Comparison of ENCODE assay signal across 9 cellular contexts in genomic region chr17:58332720-58333395, GRCh38. TPM values are rescaled to one million over a fixed set of nuclear protein-coding genes. Genes with fewer than 3 reads are reported as not detected.
A peak's percentile ranks its signal among the peaks of the same experiment; 100 is the strongest.
DNase-seq lines count a peak whose midpoint lies in the region; ATAC-seq, FAIRE-seq and TF ChIP-seq lines count a peak whose summit lies in the region.
"Had no signal": no experiment of that assay in that cellular context is flagged by ENCODE, and none has a peak within 500 bp of the region (broad histone marks: within the 10 kb centered on the region; RNA-seq: fewer than 3 reads in every experiment).

No MANE protein-coding gene starts in this region.

- H3K9me3 ChIP-seq in left ventricle myocardium inferior (replicated peaks) (no peaks in the 10 kb centered on the region), vagina (no peaks in the 10 kb centered on the region), adrenal gland (replicated peaks in 1 of 3) (no peaks in the 10 kb centered on the region), mesenchymal stem cell (ENCODE audit: control insufficient read depth, low read length) (no peaks in the 10 kb centered on the region)

- H3K36me3 ChIP-seq in left ventricle myocardium inferior (no peaks in the 10 kb centered on the region), vagina (no peaks in the 10 kb centered on the region), adrenal gland (replicated peaks in 1 of 2) (no peaks in the 10 kb centered on the region), mesenchymal stem cell (ENCODE audit: control insufficient read depth in 1 of 2, insufficient read depth in 2 of 2, low read depth in 1 of 2, low read length in 2 of 2) (no peaks in the 10 kb centered on the region)

- no peak overlapping the region for H2BK15ac ChIP-seq in mesenchymal stem cell (ENCODE audit: low read depth, poor library complexity, severe bottlenecking)

- peak; percentile 14 for DNase-seq in left ventricle myocardium inferior
- DNase-seq in left cardiac atrium, result no peak
- peak; percentile 58 for DNase-seq in activated T-helper 1 cell treated with anti-CD3 and anti-CD28 coated beads, Interleukin-12 subunit alpha, Interleukin-12 subunit beta, Interleukin-2, Interleukin-4 antibody, amounts not matched to agents 30 ng/mL and 10 ng/mL and 1 ng/mL, durations not matched to agents 14 hours and 24 hours and 36 hours (ENCODE audit: low spot score)
- peak; percentile 33 for DNase-seq in natural killer cell
- no peak for DNase-seq in vagina (ENCODE audit: extremely low spot score in 2 of 2)
- no peak for DNase-seq in adrenal gland
- DNase-seq in mesenchymal stem cell, result no peak
- no peak for DNase-seq in HTR-8/SVneo (ENCODE audit: insufficient read length, low spot score)
- DNase-seq: NCI-H2081 treated with DMSO at 0.1 percent for 48 hours had no signal

- FAIRE-seq in HTR-8/SVneo (lab: Jason Lieb, UNC), result no peak

- peak overlapping the region; percentile 100 for H3K4me3 Mint-ChIP-seq in activated T-helper 1 cell treated with anti-CD3 and anti-CD28 coated beads, Interleukin-12 subunit alpha, Interleukin-12 subunit beta, Interleukin-2, Interleukin-4 antibody, amounts not matched to agents 30 ng/mL and 10 ng/mL and 1 ng/mL, durations not matched to agents 14 hours and 24 hours and 36 hours
- peak overlapping the region; percentile 90 for H3K4me3 Mint-ChIP-seq in natural killer cell

- H3K9me3 Mint-ChIP-seq in activated T-helper 1 cell treated with anti-CD3 and anti-CD28 coated beads, Interleukin-12 subunit alpha, Interleukin-12 subunit beta, Interleukin-2, Interleukin-4 antibody, amounts not matched to agents 30 ng/mL and 10 ng/mL and 1 ng/mL, durations not matched to agents 14 hours and 24 hours and 36 hours, result no peaks in the 10 kb centered on the region
- no peaks in the 10 kb centered on the region for H3K9me3 Mint-ChIP-seq in natural killer cell

- peak overlapping the region in 1 of 2 experiments; percentile 26 for H2BK12ac ChIP-seq in mesenchymal stem cell (ENCODE audit: low read length in 2 of 2)

- H2BK120ac ChIP-seq in mesenchymal stem cell (ENCODE audit: low read depth, low read length), result no peak overlapping the region

- H3K36me3 Mint-ChIP-seq in activated T-helper 1 cell treated with anti-CD3 and anti-CD28 coated beads, Interleukin-12 subunit alpha, Interleukin-12 subunit beta, Interleukin-2, Interleukin-4 antibody, amounts not matched to agents 30 ng/mL and 10 ng/mL and 1 ng/mL, durations not matched to agents 14 hours and 24 hours and 36 hours (ENCODE audit: low read depth), result peaks cover 35% of the 10 kb centered on the region
- H3K36me3 Mint-ChIP-seq in natural killer cell, result peaks cover 7% of the 10 kb centered on the region

- H3K4me1 ChIP-seq in left ventricle myocardium inferior, result peaks cover 16% of the 10 kb centered on the region
- peaks cover 36% of the 10 kb centered on the region for H3K4me1 ChIP-seq in vagina
- H3K4me1 ChIP-seq in adrenal gland (replicated peaks in 1 of 2), result peaks cover 36 to 37% of the 10 kb centered on the region in 2 donors
- H3K4me1 ChIP-seq in mesenchymal stem cell (ENCODE audit: control insufficient read depth, insufficient read depth, low read depth, low read length), result peaks cover 9% of the 10 kb centered on the region

- ATAC-seq in left cardiac atrium, result no peak
- no peak for ATAC-seq in natural killer cell

- no peak overlapping the region for H2AK5ac ChIP-seq in mesenchymal stem cell (ENCODE audit: low read length, severe bottlenecking)

- no peak overlapping the region for H2AFZ ChIP-seq in mesenchymal stem cell (ENCODE audit: low read depth, low read length)

- no peak overlapping the region for H4K91ac ChIP-seq in mesenchymal stem cell (ENCODE audit: low read length)

- TF ChIP-seq CTCF in left ventricle myocardium inferior (IDR thresholded peaks at IDR 0.05; ENCODE audit: borderline replicate concordance) (no peak), natural killer cell (IDR thresholded peaks at IDR 0.05) (no peak), vagina (IDR thresholded peaks at IDR 0.05) (no peak), adrenal gland (IDR thresholded peaks at IDR 0.05) (no peak)

- H3K18ac ChIP-seq in mesenchymal stem cell (ENCODE audit: low read depth in 1 of 2, low read length in 2 of 2), result no peak overlapping the region

- no peak overlapping the region for H3K4me2 ChIP-seq in mesenchymal stem cell (ENCODE audit: low read length, poor library complexity, severe bottlenecking)

- intact Hi-C loops in left ventricle myocardium inferior (cut with micrococcal nuclease) (no loop called here), left cardiac atrium (cut with DNase I) (no loop called here), natural killer cell (cut with micrococcal nuclease) (no loop called here), vagina (cut with DNase I) (no loop called here), adrenal gland (cut with DNase I) (no loop called here)
- intact Hi-C loops in activated T-helper 1 cell treated with anti-CD3 and anti-CD28 coated beads, Interleukin-12 subunit alpha, Interleukin-12 subunit beta, Interleukin-2, Interleukin-4 antibody, amounts not matched to agents 30 ng/mL and 10 ng/mL and 1 ng/mL, durations not matched to agents 14 hours and 24 hours and 36 hours (cut with micrococcal nuclease), result loop anchor here (1.0 to 10.0 kb wide), 4 partner anchors 84 to 672 kb away; partner anchors contain the start of genes RAD51C, RNF43 and TEX14

- H3K27ac ChIP-seq in left ventricle myocardium inferior (replicated peaks), result peak overlapping the region; percentile 30
- H3K27ac ChIP-seq in vagina, result no peak overlapping the region
- no peak overlapping the region for H3K27ac ChIP-seq in adrenal gland
- H3K27ac ChIP-seq in mesenchymal stem cell (ENCODE audit: low read length, poor library complexity, severe bottlenecking), result no peak overlapping the region

- peaks cover 2% of the 10 kb centered on the region for H3K27me3 Mint-ChIP-seq in activated T-helper 1 cell treated with anti-CD3 and anti-CD28 coated beads, Interleukin-12 subunit alpha, Interleukin-12 subunit beta, Interleukin-2, Interleukin-4 antibody, amounts not matched to agents 30 ng/mL and 10 ng/mL and 1 ng/mL, durations not matched to agents 14 hours and 24 hours and 36 hours (ENCODE audit: insufficient read depth)
- H3K27me3 Mint-ChIP-seq in natural killer cell (ENCODE audit: low read depth in 2 of 2), result no peaks in the 10 kb centered on the region

- H3K14ac ChIP-seq in mesenchymal stem cell (ENCODE audit: low read length in 2 of 2), result no peak overlapping the region

- H3K27me3 ChIP-seq in left ventricle myocardium inferior (ENCODE audit: low read depth) (peaks cover 55% of the 10 kb centered on the region), vagina (no peaks in the 10 kb centered on the region), adrenal gland (no peaks in the 10 kb centered on the region), mesenchymal stem cell (ENCODE audit: control insufficient read depth in 1 of 2, insufficient read depth in 1 of 2, low read length in 2 of 2) (peaks cover 11 to 20% of the 10 kb centered on the region in 2 experiments)

- H3K4me1 Mint-ChIP-seq in activated T-helper 1 cell treated with anti-CD3 and anti-CD28 coated beads, Interleukin-12 subunit alpha, Interleukin-12 subunit beta, Interleukin-2, Interleukin-4 antibody, amounts not matched to agents 30 ng/mL and 10 ng/mL and 1 ng/mL, durations not matched to agents 14 hours and 24 hours and 36 hours (ENCODE audit: low read depth), result peaks cover 60% of the 10 kb centered on the region
- peaks cover 74 to 92% of the 10 kb centered on the region in 2 donors for H3K4me1 Mint-ChIP-seq in natural killer cell

- no peak overlapping the region for H4K8ac ChIP-seq in mesenchymal stem cell (ENCODE audit: low read length)

- no peak overlapping the region for H3K9ac ChIP-seq in mesenchymal stem cell (ENCODE audit: low read length)

- H3K4me3 ChIP-seq in left ventricle myocardium inferior, result peak overlapping the region; percentile 55
- peak overlapping the region; percentile 31 to 45 for H3K4me3 ChIP-seq in vagina
- no peak overlapping the region for H3K4me3 ChIP-seq in adrenal gland
- H3K4me3 ChIP-seq in mesenchymal stem cell (ENCODE audit: insufficient read depth in 1 of 2, low read depth in 1 of 2, low read length in 2 of 2), result no peak overlapping the region

- H3K4ac ChIP-seq in mesenchymal stem cell (ENCODE audit: low read depth in 1 of 2, low read length in 2 of 2), result no peak overlapping the region

- H3K23ac ChIP-seq in mesenchymal stem cell (ENCODE audit: low read length in 2 of 2), result no peak overlapping the region

- WGBS in adrenal gland, 4 donors, result 69 to 93% (median 74%) methylated on average over 9 to 18 of the region's 18 CpGs
- 87% methylated on average over 12 of the region's 18 CpGs for WGBS in mesenchymal stem cell

- peak overlapping the region; percentile 99 for H3K27ac Mint-ChIP-seq in activated T-helper 1 cell treated with anti-CD3 and anti-CD28 coated beads, Interleukin-12 subunit alpha, Interleukin-12 subunit beta, Interleukin-2, Interleukin-4 antibody, amounts not matched to agents 30 ng/mL and 10 ng/mL and 1 ng/mL, durations not matched to agents 14 hours and 24 hours and 36 hours
- peak overlapping the region; percentile 87 to 93 for H3K27ac Mint-ChIP-seq in natural killer cell

- H2BK5ac ChIP-seq in mesenchymal stem cell (ENCODE audit: low read depth, low read length, poor library complexity, severe bottlenecking), result no peak overlapping the region

- H3K79me1 ChIP-seq in mesenchymal stem cell (replicated peaks; ENCODE audit: low read length, poor library complexity, severe bottlenecking), result no peaks in the 10 kb centered on the region

- no peak for TF ChIP-seq POLR2A in vagina (IDR thresholded peaks at IDR 0.05)
- no peak for TF ChIP-seq POLR2A in adrenal gland (IDR thresholded peaks at IDR 0.05)

RNA-seq across cellular contexts. Expression of gene TSPOAP1, which starts 4.3 kb away (rescaled TPM):
- total RNA-seq in left ventricle myocardium inferior, result 12.8 TPM
- total RNA-seq in left cardiac atrium, result 1 to 10 TPM; 8.8 to 9.0 TPM
- total RNA-seq in activated T-helper 1 cell treated with anti-CD3 and anti-CD28 coated beads, Interleukin-12 subunit alpha, Interleukin-12 subunit beta, Interleukin-2, Interleukin-4 antibody, amounts not matched to agents 30 ng/mL and 10 ng/mL and 1 ng/mL, durations not matched to agents 14 hours and 24 hours and 36 hours, result 31.4 and 35.1 TPM in 2 replicates
- total RNA-seq in natural killer cell, result 100 to 1,000 TPM; 176 to 282 (median 246) TPM
- total RNA-seq in vagina, result 7.1 TPM
- 10 to 100 TPM in 7 of 8 donors, 1 to 10 TPM in 1; 7.1 to 57.8 (median 22.3) TPM for total RNA-seq in adrenal gland
- 100 to 1,000 TPM in 1 of 3 donors, 10 to 100 TPM in 1, 1 to 10 TPM in 1; 4.7 to 140 (median 96.6) TPM for polyA plus RNA-seq in adrenal gland
- polyA plus RNA-seq in mesenchymal stem cell (2013, experiment 1 of 2), result 0.23 TPM
- polyA plus RNA-seq in mesenchymal stem cell (2013, experiment 2 of 2), result 0.27 TPM

RNA-seq across cellular contexts. Expression of gene SUPT4H1, which starts 19.1 kb away (rescaled TPM):
- 55.2 TPM for total RNA-seq in left ventricle myocardium inferior
- total RNA-seq in left cardiac atrium, result 10 to 100 TPM; 49.4 to 60.6 TPM
- 138 and 142 TPM in 2 replicates for total RNA-seq in activated T-helper 1 cell treated with anti-CD3 and anti-CD28 coated beads, Interleukin-12 subunit alpha, Interleukin-12 subunit beta, Interleukin-2, Interleukin-4 antibody, amounts not matched to agents 30 ng/mL and 10 ng/mL and 1 ng/mL, durations not matched to agents 14 hours and 24 hours and 36 hours
- 10 to 100 TPM; 55.9 to 68.3 (median 68.1) TPM for total RNA-seq in natural killer cell
- 31.4 TPM for total RNA-seq in vagina
- total RNA-seq in adrenal gland, result 100 to 1,000 TPM in 2 of 8 donors, 10 to 100 TPM in 6; 65.5 to 118 (median 90.3) TPM
- 100 to 1,000 TPM in 1 of 3 donors, 10 to 100 TPM in 2; 58.6 to 178 (median 60.8) TPM for polyA plus RNA-seq in adrenal gland
- polyA plus RNA-seq in mesenchymal stem cell (2013, experiment 1 of 2), result 68.0 TPM
- polyA plus RNA-seq in mesenchymal stem cell (2013, experiment 2 of 2), result 70.8 TPM

RNA-seq across cellular contexts. Expression of gene MPO, which starts 52.1 kb away (rescaled TPM):
- total RNA-seq in left ventricle myocardium inferior (0.05 TPM), left cardiac atrium (under 1 TPM; 0.24 to 0.32 TPM), natural killer cell (1 to 10 TPM in 2 of 3 donors, not detected in 1; 1.8 to 1.9 TPM), vagina (not detected), adrenal gland (under 1 TPM in 6 of 8 donors, not detected in 2; 0.19 to 0.79 (median 0.38) TPM)
- not detected in 2 replicates for total RNA-seq in activated T-helper 1 cell treated with anti-CD3 and anti-CD28 coated beads, Interleukin-12 subunit alpha, Interleukin-12 subunit beta, Interleukin-2, Interleukin-4 antibody, amounts not matched to agents 30 ng/mL and 10 ng/mL and 1 ng/mL, durations not matched to agents 14 hours and 24 hours and 36 hours
- polyA plus RNA-seq in adrenal gland, result under 1 TPM in 2 of 3 donors, not detected in 1; 0.13 to 0.24 TPM
- not detected for polyA plus RNA-seq in mesenchymal stem cell (2013, experiment 1 of 2)
- not detected for polyA plus RNA-seq in mesenchymal stem cell (2013, experiment 2 of 2)

Comparison
In these comparisons a context has a peak if more than half of its experiments do, and no peak if none do; other contexts are left out.
1. DNase-seq: peak in left ventricle myocardium inferior (single experiment), activated T-helper 1 cell treated with anti-CD3 and anti-CD28 coated beads, Interleukin-12 subunit alpha, Interleukin-12 subunit beta, Interleukin-2, Interleukin-4 antibody, amounts not matched to agents 30 ng/mL and 10 ng/mL and 1 ng/mL, durations not matched to agents 14 hours and 24 hours and 36 hours (single experiment) and natural killer cell (single experiment); none in left cardiac atrium (single experiment), vagina (0 of 2), adrenal gland (0 of 7), mesenchymal stem cell (single experiment) and HTR-8/SVneo (single experiment).
2. H3K4me3 ChIP-seq: peak in left ventricle myocardium inferior (single experiment) and vagina (2 of 2); none in adrenal gland (0 of 4) and mesenchymal stem cell (0 of 2).